In the genomic region with DNA sequence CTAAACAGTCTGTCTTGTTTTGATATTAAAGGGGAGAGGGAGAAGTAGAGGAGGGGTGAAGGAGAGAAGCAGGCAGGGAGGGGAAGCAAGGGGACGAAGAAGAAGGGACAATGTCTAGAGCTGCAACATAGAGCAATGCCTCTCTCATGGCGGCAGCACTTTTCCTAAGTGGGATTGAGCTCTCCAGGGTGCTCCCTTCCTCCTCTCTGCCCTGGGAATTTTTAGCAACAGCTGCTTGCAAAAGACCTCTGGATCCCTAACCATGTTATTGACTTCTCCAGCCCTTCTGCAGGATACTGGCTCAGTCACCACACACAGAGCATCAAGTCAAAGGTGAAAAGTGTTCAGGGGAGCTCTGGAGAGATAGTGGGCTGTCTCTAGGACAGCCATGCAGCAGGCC, we compare ENCODE assay signal across 28 cellular contexts.
"Had no signal": no experiment of that assay in that cellular context is flagged by ENCODE, and none has a peak within 500 bp of the region (broad histone marks: within the 10 kb centered on the region; RNA-seq: fewer than 3 reads in every experiment).

No MANE protein-coding gene starts in this region.

- H3K4me1 ChIP-seq: ascending aorta, body of pancreas, SJSA1 had no signal

- H3K4me3 Mint-ChIP-seq: activated B cell treated with CpG ODN at 0.5 μM for 24 hours; activated CD4-positive, alpha-beta T cell treated with anti-CD3 and anti-CD28 coated beads, Interleukin-2, amount 10 ng/mL, durations not matched to agents 24 days and 14 days; activated CD8-positive, alpha-beta memory T cell treated with anti-CD3 and anti-CD28 coated beads, Interleukin-2, amount 10 ng/mL, durations not matched to agents 7 days and 5 days; activated naive CD8-positive, alpha-beta T cell treated with anti-CD3 and anti-CD28 coated beads, Interleukin-2, amount 50 U/mL, for 24 hours; activated T-cell treated with anti-CD3 and anti-CD28 coated beads, Interleukin-2, amount 50 U/mL, for 24 hours; activated T-helper 1 cell treated with anti-CD3 and anti-CD28 coated beads, Interleukin-12 subunit alpha, Interleukin-12 subunit beta, Interleukin-2, Interleukin-4 antibody, amounts not matched to agents 30 ng/mL and 10 ng/mL and 1 ng/mL, durations not matched to agents 14 hours and 24 hours and 36 hours had no signal

- H3K4me1 Mint-ChIP-seq: activated B cell treated with CpG ODN at 0.5 μM for 24 hours; activated CD4-positive, alpha-beta T cell treated with anti-CD3 and anti-CD28 coated beads, Interleukin-2, amount 10 ng/mL, durations not matched to agents 24 days and 14 days; activated CD8-positive, alpha-beta memory T cell treated with anti-CD3 and anti-CD28 coated beads, Interleukin-2, amount 10 ng/mL, durations not matched to agents 7 days and 5 days; activated naive CD8-positive, alpha-beta T cell treated with anti-CD3 and anti-CD28 coated beads, Interleukin-2, amount 50 U/mL, for 24 hours had no signal

- H3K36me3 Mint-ChIP-seq: activated CD8-positive, alpha-beta memory T cell treated with anti-CD3 and anti-CD28 coated beads, Interleukin-2, amount 10 ng/mL, durations not matched to agents 7 days and 5 days; activated naive CD4-positive, alpha-beta T cell treated with anti-CD3 and anti-CD28 coated beads, Interleukin-2, amount 50 U/mL, for 72 hours had no signal

- H3K27me3 ChIP-seq: ascending aorta, body of pancreas, cardiac muscle cell, SJSA1 had no signal

- H3K27ac ChIP-seq: ascending aorta, body of pancreas, KMS-11, SJSA1 had no signal

- H3K9me3 ChIP-seq: ascending aorta, body of pancreas, SJSA1 had no signal

- H3K9me3 Mint-ChIP-seq: activated B cell treated with CpG ODN at 0.5 μM for 24 hours; activated CD4-positive, alpha-beta T cell treated with anti-CD3 and anti-CD28 coated beads, Interleukin-2, amount 10 ng/mL, durations not matched to agents 24 days and 14 days; activated naive CD4-positive, alpha-beta T cell treated with anti-CD3 and anti-CD28 coated beads, Interleukin-2, amount 50 U/mL, for 72 hours; activated naive CD8-positive, alpha-beta T cell treated with anti-CD3 and anti-CD28 coated beads, Interleukin-2, amount 50 U/mL, for 24 hours; activated T-cell treated with anti-CD3 and anti-CD28 coated beads, Interleukin-2, amount 50 U/mL, for 24 hours; activated T-helper 1 cell treated with anti-CD3 and anti-CD28 coated beads, Interleukin-12 subunit alpha, Interleukin-12 subunit beta, Interleukin-2, Interleukin-4 antibody, amounts not matched to agents 30 ng/mL and 10 ng/mL and 1 ng/mL, durations not matched to agents 14 hours and 24 hours and 36 hours had no signal

- H3K9ac ChIP-seq: KMS-11 had no signal

- DNase-seq: activated B cell treated with CpG ODN at 0.5 μM for 24 hours; activated CD4-positive, alpha-beta T cell treated with anti-CD3 and anti-CD28 coated beads for 1 hour; activated CD4-positive, alpha-beta T cell treated with anti-CD3 and anti-CD28 coated beads, Interleukin-2, amount 10 ng/mL, durations not matched to agents 24 days and 14 days; activated CD4-positive, alpha-beta T cell treated with anti-CD3 and anti-CD28 coated beads, Interleukin-2, amount 50 U/mL, for 48 hours; activated CD8-positive, alpha-beta memory T cell treated with anti-CD3 and anti-CD28 coated beads, Interleukin-2, amount 10 ng/mL, durations not matched to agents 7 days and 5 days; activated effector memory CD4-positive, alpha-beta T cell treated with Interleukin-2 at 50 U/mL for 16 hours; activated naive CD4-positive, alpha-beta T cell; activated naive CD8-positive, alpha-beta T cell treated with anti-CD3 and anti-CD28 coated beads, Interleukin-2, amount 50 U/mL, for 24 hours; activated T-cell treated with anti-CD3 and anti-CD28 coated beads, Interleukin-2, amount 50 U/mL, for 24 hours; amniotic stem cell; body of pancreas; NCI-H1092 treated with DMSO at 0.1 percent for 48 hours; NCI-H1417 treated with DMSO at 0.1 percent for 48 hours; NCI-H1694 treated with DMSO at 0.1 percent for 48 hours; NCI-H2029 treated with DMSO at 0.1 percent for 48 hours; NCI-H345; NCI-H510A; NCI-H526 treated with DMSO at 0.1 percent for 48 hours; PC-3; SW 1271; T-helper 9 cell had no signal

- H3K36me3 ChIP-seq: ascending aorta, cardiac muscle cell, SJSA1 had no signal

- ATAC-seq: activated CD8-positive, alpha-beta memory T cell treated with anti-CD3 and anti-CD28 coated beads, Interleukin-2, amount 10 ng/mL, durations not matched to agents 7 days and 5 days; activated naive CD4-positive, alpha-beta T cell treated with anti-CD3 and anti-CD28 coated beads, Interleukin-2, amount 50 U/mL, for 72 hours; activated naive CD8-positive, alpha-beta T cell treated with anti-CD3 and anti-CD28 coated beads, Interleukin-2, amount 50 U/mL, for 24 hours; body of pancreas; PC-3; SK-N-SH treated with all-trans-retinoic acid at 6 μM for 48 hours had no signal

- H3K4me3 ChIP-seq: ascending aorta, body of pancreas, cardiac muscle cell, SJSA1 had no signal

- H3K27me3 Mint-ChIP-seq: activated B cell treated with CpG ODN at 0.5 μM for 24 hours; activated CD4-positive, alpha-beta T cell treated with anti-CD3 and anti-CD28 coated beads, Interleukin-2, amount 10 ng/mL, durations not matched to agents 24 days and 14 days; activated CD8-positive, alpha-beta memory T cell treated with anti-CD3 and anti-CD28 coated beads, Interleukin-2, amount 10 ng/mL, durations not matched to agents 7 days and 5 days; activated T-cell treated with anti-CD3 and anti-CD28 coated beads, Interleukin-2, amount 50 U/mL, for 24 hours had no signal

- H3K4me2 ChIP-seq: KMS-11 had no signal

- H3K27ac Mint-ChIP-seq: activated B cell treated with CpG ODN at 0.5 μM for 24 hours; activated CD4-positive, alpha-beta T cell treated with anti-CD3 and anti-CD28 coated beads, Interleukin-2, amount 10 ng/mL, durations not matched to agents 24 days and 14 days; activated CD8-positive, alpha-beta memory T cell treated with anti-CD3 and anti-CD28 coated beads, Interleukin-2, amount 10 ng/mL, durations not matched to agents 7 days and 5 days; activated naive CD4-positive, alpha-beta T cell treated with anti-CD3 and anti-CD28 coated beads, Interleukin-2, amount 50 U/mL, for 72 hours; activated naive CD8-positive, alpha-beta T cell treated with anti-CD3 and anti-CD28 coated beads, Interleukin-2, amount 50 U/mL, for 24 hours; activated T-cell treated with anti-CD3 and anti-CD28 coated beads, Interleukin-2, amount 50 U/mL, for 24 hours; activated T-helper 1 cell treated with anti-CD3 and anti-CD28 coated beads, Interleukin-12 subunit alpha, Interleukin-12 subunit beta, Interleukin-2, Interleukin-4 antibody, amounts not matched to agents 30 ng/mL and 10 ng/mL and 1 ng/mL, durations not matched to agents 14 hours and 24 hours and 36 hours had no signal
